Comparison of ENCODE assay signal across 1 cellular context in genomic region chr21:44764319-44765230, GRCh38.
TF ChIP-seq lines count a peak whose summit lies in the region.

No MANE protein-coding gene starts in this region.

TF ChIP-seq in endothelial cell of umbilical vein, 7 proteins besides CTCF, POLR2A, EP300 and RAD21:
- TF ChIP-seq EZH2 (IDR thresholded peaks at IDR 0.05; ENCODE audit: borderline replicate concordance, low read depth, low read length, severe bottlenecking) (no peak), MYC (IDR thresholded peaks at IDR 0.05; ENCODE audit: low read depth, low read length) (no peak), GATA2 (IDR thresholded peaks at IDR 0.05; ENCODE audit: insufficient read depth, insufficient read length, low read depth, low read length) (no peak), POLR2AphosphoS5 (IDR thresholded peaks at IDR 0.05; ENCODE audit: insufficient read depth, low read depth, low read length) (no peak), JUN (IDR thresholded peaks at IDR 0.05; ENCODE audit: borderline replicate concordance, insufficient read depth, insufficient read length, low read depth) (no peak)
